Comparison of ENCODE assay signal across 8 cellular contexts in genomic region chr21:33948096-33948950, GRCh38. TPM values are rescaled to one million over a fixed set of nuclear protein-coding genes. Genes with fewer than 3 reads are reported as not detected.
DNase-seq lines count a peak whose midpoint lies in the region; ATAC-seq lines count a peak whose summit lies in the region.

No MANE protein-coding gene starts in this region.

- H3K9me3 ChIP-seq in BLaER1 = peaks cover 22% of the 10 kb centered on the region
- peaks cover 0 to 7% (median 0%) of the 10 kb centered on the region in 3 experiments for H3K9me3 ChIP-seq in naive thymus-derived CD4-positive, alpha-beta T cell (ENCODE audit: control insufficient read depth in 2 of 3, low read length in 3 of 3)

- H3K4me2 ChIP-seq in BLaER1 = peak overlapping the region; percentile 70

- H3K4me1 Mint-ChIP-seq in naive thymus-derived CD4-positive, alpha-beta T cell = peaks cover 53 to 88% (median 77%) of the 10 kb centered on the region in 7 donors

- peak overlapping the region; percentile 69 for H3K9ac ChIP-seq in BLaER1

- peak; percentile 58 for DNase-seq in NOMO-1 treated with dmso at 0.1 percent for 144 hours (lab: John Stamatoyannopoulos, UW; ENCODE audit: unreplicated experiment)
- DNase-seq in activated T-cell treated with anti-CD3 and anti-CD28 coated beads for 1 hour (ENCODE audit: low read depth) = peak; percentile 69
- DNase-seq in epithelial cell of prostate (ENCODE audit: low read depth, low spot score) = no peak
- DNase-seq in naive thymus-derived CD4-positive, alpha-beta T cell = peak; percentile 50 to 94 (median 90)
- peak; percentile 78 for DNase-seq in stimulated activated naive CD8-positive, alpha-beta T cell treated with anti-CD3 and anti-CD28 coated beads, Interleukin-15, Interleukin-2, amounts not matched to agents 100 U/mL and 50 U/mL, for 24 hours

- peak overlapping the region; percentile 98 to 100 (median 98) for H3K27ac Mint-ChIP-seq in naive thymus-derived CD4-positive, alpha-beta T cell

- CTCF ChIA-PET in naive thymus-derived CD4-positive, alpha-beta T cell (lab: Charles Lee) = interaction anchor here (0.6 to 6.6 kb wide), 12 partner anchors 11 to 468 kb away, joined by 3 to 48 read pairs (median 4); partner anchors contain the start of genes MRPS6, SLC5A3 and TMEM50B

- H3K4me1 ChIP-seq in BLaER1 = peaks cover 63% of the 10 kb centered on the region
- peaks cover 54 to 69% of the 10 kb centered on the region in 2 donors for H3K4me1 ChIP-seq in naive thymus-derived CD4-positive, alpha-beta T cell (ENCODE audit: control insufficient read depth in 2 of 2, insufficient read depth in 2 of 2, low read length in 2 of 2)

- peak overlapping the region; percentile 85 for H3K27ac ChIP-seq in BLaER1
- peak overlapping the region; percentile 64 for H3K27ac ChIP-seq in epithelial cell of prostate
- H3K27ac ChIP-seq in naive thymus-derived CD4-positive, alpha-beta T cell (ENCODE audit: low read depth, low read length) = peak overlapping the region; percentile 93

- H3K4me3 ChIP-seq in BLaER1 = peak overlapping the region; percentile 22; the same call in 1 of the 2 replicates
- H3K4me3 ChIP-seq in naive thymus-derived CD4-positive, alpha-beta T cell (ENCODE audit: low read length) = peak overlapping the region; percentile 38

- H3K36me3 Mint-ChIP-seq in naive thymus-derived CD4-positive, alpha-beta T cell = peaks cover 8 to 65% (median 25%) of the 10 kb centered on the region in 5 donors

- ATAC-seq in GM19395 (IDR thresholded peaks at IDR 0.05; ENCODE audit: unreplicated experiment) (peak; percentile 57), HG03521 (IDR thresholded peaks at IDR 0.05; ENCODE audit: unreplicated experiment) (peak; percentile 56)
- peak; percentile 76 for ATAC-seq in naive thymus-derived CD4-positive, alpha-beta T cell
- ATAC-seq in stimulated activated naive CD8-positive, alpha-beta T cell treated with anti-CD3 and anti-CD28 coated beads, Interleukin-15, Interleukin-2, amounts not matched to agents 100 U/mL and 50 U/mL, for 24 hours = peak; percentile 50

- intact Hi-C loops in naive thymus-derived CD4-positive, alpha-beta T cell (cut with micrococcal nuclease) = loop anchor here (1.0 to 10.0 kb wide), 11 partner anchors 27 to 940 kb away; partner anchors contain the start of genes ATP5PO (in 2 of the 2), GART (in 1 of the 2), MRPS6 (in 1 of the 2) and RCAN1 (in 1 of the 2)

- no peaks in the 10 kb centered on the region for H3K27me3 ChIP-seq in BLaER1
- H3K27me3 ChIP-seq in naive thymus-derived CD4-positive, alpha-beta T cell (ENCODE audit: control insufficient read depth in 2 of 2, insufficient read depth in 2 of 2, low read length in 2 of 2) = no peaks in the 10 kb centered on the region

- H3K4me3 Mint-ChIP-seq in naive thymus-derived CD4-positive, alpha-beta T cell = peak overlapping the region; percentile 71 to 87 (median 78)

- H3K36me3 ChIP-seq in BLaER1 = no peaks in the 10 kb centered on the region
- H3K36me3 ChIP-seq in naive thymus-derived CD4-positive, alpha-beta T cell (ENCODE audit: control insufficient read depth in 2 of 3, insufficient read depth in 3 of 3, low read length in 3 of 3) = peaks cover 0 to 11% (median 4%) of the 10 kb centered on the region in 3 experiments

- POLR2A ChIA-PET in naive thymus-derived CD4-positive, alpha-beta T cell (lab: Charles Lee) = interaction anchor here (0.6 to 13.9 kb wide), 35 partner anchors 9 to 1099 kb away, joined by 3 to 502 read pairs (median 5); partner anchors contain the start of genes MRPS6 and SLC5A3

- peaks cover 0 to 17% (median 5%) of the 10 kb centered on the region in 11 donors for H3K9me3 Mint-ChIP-seq in naive thymus-derived CD4-positive, alpha-beta T cell

- H3K27me3 Mint-ChIP-seq in naive thymus-derived CD4-positive, alpha-beta T cell = peaks cover 0 to 6% (median 0%) of the 10 kb centered on the region in 5 donors

- H4K20me1 ChIP-seq in BLaER1 = no peaks in the 10 kb centered on the region

RNA-seq across cellular contexts. Expression of gene ATP5PO, which starts 32.7 kb away (rescaled TPM):
- 100 to 1,000 TPM; 123 to 185 (median 157) TPM for total RNA-seq in naive thymus-derived CD4-positive, alpha-beta T cell
- polyA plus RNA-seq in naive thymus-derived CD4-positive, alpha-beta T cell = 100 to 1,000 TPM; 366 to 449 TPM
